In the genomic region with DNA sequence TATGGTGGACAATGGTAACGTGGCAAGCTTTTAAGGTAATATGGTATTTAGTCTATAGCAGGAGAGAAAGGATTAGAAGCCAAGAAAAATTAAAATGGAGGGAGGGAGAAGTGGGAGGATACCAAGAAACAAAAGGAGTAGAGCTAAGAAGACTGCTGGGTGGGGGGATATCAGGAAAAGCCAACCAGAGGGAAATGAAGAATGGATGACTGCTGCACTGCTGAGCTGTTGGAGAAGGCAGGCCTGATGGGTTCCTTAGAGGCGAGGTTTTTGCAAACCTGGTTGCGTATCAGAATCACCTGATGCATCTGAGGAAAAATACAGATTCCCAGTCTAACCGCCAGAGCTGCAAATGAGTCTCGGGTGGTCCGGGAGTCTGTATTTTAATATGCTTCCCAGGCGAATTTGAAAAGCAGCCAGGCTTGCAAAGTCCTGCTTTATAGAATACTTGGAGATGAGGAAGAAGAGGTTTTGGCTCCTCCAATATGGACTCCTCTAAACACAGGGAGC, we compare ENCODE assay signal across 8 cellular contexts. TPM values are rescaled to one million over a fixed set of nuclear protein-coding genes. Genes with fewer than 3 reads are reported as not detected.
A peak's percentile ranks its signal among the peaks of the same experiment; 100 is the strongest.
DNase-seq lines count a peak whose midpoint lies in the region; ATAC-seq and TF ChIP-seq lines count a peak whose summit lies in the region.

No MANE protein-coding gene starts in this region.

- DNase-seq in DMS53 (lab: John Stamatoyannopoulos, UW) (peak; percentile 19), DMS53 treated with DMSO at 0.1 percent for 48 hours (lab: John Stamatoyannopoulos, UW; ENCODE audit: unreplicated experiment) (no peak), hepatocyte (ENCODE audit: low spot score) (peak; percentile 10), spleen (no peak), ureter (ENCODE audit: low spot score) (no peak), middle frontal gyrus (ENCODE audit: extremely low spot score, low spot score) (no peak)

- peak overlapping the region; percentile 74 for H3K4me2 ChIP-seq in hepatocyte

- no peaks in the 10 kb centered on the region for H3K4me1 ChIP-seq in hepatocyte (ENCODE audit: insufficient read depth)
- peaks cover 0 to 28% (median 11%) of the 10 kb centered on the region in 6 donors for H3K4me1 ChIP-seq in spleen

- no peak for ATAC-seq in HG02588 (IDR thresholded peaks at IDR 0.05; ENCODE audit: unreplicated experiment)

- H3K79me2 ChIP-seq in hepatocyte, result peaks cover 57% of the 10 kb centered on the region

- no peaks in the 10 kb centered on the region for H3K9me2 ChIP-seq in hepatocyte (replicated peaks; ENCODE audit: insufficient read depth)

- H3K9me3 ChIP-seq in hepatocyte (ENCODE audit: low read depth) (no peaks in the 10 kb centered on the region), spleen (no peaks in the 10 kb centered on the region)

- H3K36me3 ChIP-seq in hepatocyte (replicated peaks; ENCODE audit: insufficient read depth, low read depth) (no peaks in the 10 kb centered on the region), spleen (peaks cover 0 to 5% (median 0%) of the 10 kb centered on the region in 6 donors)

- H3K27ac ChIP-seq in VCaP (peak overlapping the region; percentile 59; the same call in 1 of the 2 replicates), hepatocyte (peak overlapping the region; percentile 94), spleen (no peak overlapping the region)

- whole genome bisulfite sequencing in hepatocyte (ENCODE audit: low lambda C conversion rate, missing lambda C conversion rate), result 33% methylated on average over 7 of the region's 7 CpGs
- WGBS in spleen, 5 donors, result 59 to 70% (median 66%) methylated on average over 7 of the region's 7 CpGs

- intact Hi-C loops in spleen (cut with DNase I; ENCODE audit: low total_unique reads), result no loop called here

- TF ChIP-seq CTCF in VCaP (conservative IDR thresholded peaks at IDR 0.05), result no peak
- TF ChIP-seq CTCF in hepatocyte (IDR thresholded peaks at IDR 0.05; ENCODE audit: poor library complexity), result no peak
- no peak for TF ChIP-seq CTCF in spleen (IDR thresholded peaks at IDR 0.05 in 8 of 11, conservative IDR thresholded peaks at IDR 0.05 in 3 of 11)

- peaks cover 21% of the 10 kb centered on the region for H4K20me1 ChIP-seq in hepatocyte (ENCODE audit: insufficient read depth, poor library complexity, severe bottlenecking)

- no peaks in the 10 kb centered on the region for H3K27me3 ChIP-seq in hepatocyte
- peaks cover 0 to 7% (median 0%) of the 10 kb centered on the region in 7 donors for H3K27me3 ChIP-seq in spleen (replicated peaks in 1 of 7)

- H3K4me3 ChIP-seq in hepatocyte, result peak overlapping the region; percentile 83
- peak overlapping the region in 6 of 8 donors; percentile 62 to 77 (median 65) for H3K4me3 ChIP-seq in spleen

- H2AFZ ChIP-seq in hepatocyte, result no peak overlapping the region

- no peak for TF ChIP-seq POLR2A in spleen (IDR thresholded peaks at IDR 0.05)

RNA-seq across cellular contexts. Expression of a gene that starts 1.5 kb away (rescaled TPM):
- total RNA-seq in hepatocyte (283 and 307 TPM in 2 replicates), spleen (10 to 100 TPM; 34.1 to 60.1 (median 39.2) TPM), ureter (112 TPM)
- polyA plus RNA-seq in hepatocyte (152 and 163 TPM in 2 replicates), spleen (10 to 100 TPM; 13.6 to 25.7 (median 25.4) TPM)

Comparison
In these comparisons a context has a peak if more than half of its experiments do, and no peak if none do; other contexts are left out.
1. DNase-seq: peak in DMS53 (single experiment) and hepatocyte (single experiment); none in DMS53 treated with DMSO at 0.1 percent for 48 hours (single experiment), spleen (single experiment), ureter (single experiment) and middle frontal gyrus (single experiment).
2. H3K27ac ChIP-seq: peak in VCaP (single experiment) and hepatocyte (single experiment); none in spleen (0 of 8).